ENCODE assay signal across 20 cellular contexts in genomic region chr12:124642105-124642504, GRCh38.
"Had no signal": no experiment of that assay in that cellular context is flagged by ENCODE, and none has a peak within 500 bp of the region (broad histone marks: within the 10 kb centered on the region; RNA-seq: fewer than 3 reads in every experiment).

No MANE protein-coding gene starts in this region.

- H3K36me3 Mint-ChIP-seq: mesothelial cell of epicardium, naive B cell had no signal

- H3K27me3 ChIP-seq: dorsolateral prefrontal cortex, esophagus muscularis mucosa, gastroesophageal sphincter, heart right ventricle, left lung had no signal

- H3K27ac Mint-ChIP-seq: mesothelial cell of epicardium had no signal

- DNase-seq: dermis blood vessel endothelial cell; dorsolateral prefrontal cortex; effector CD4-positive, alpha-beta T cell; effector memory CD4-positive, alpha-beta T cell; foreskin keratinocyte; glutamatergic neuron; head of caudate nucleus; heart right ventricle; hippocampal formation; left cardiac atrium; left lung; left ventricle myocardium superior; lower lobe of right lung; mesenchymal stem cell; mucosa of descending colon; naive B cell had no signal

- H3K4me3 Mint-ChIP-seq: mesothelial cell of epicardium, naive B cell had no signal

- ATAC-seq: foreskin keratinocyte, gastroesophageal sphincter, heart right ventricle, left cardiac atrium, left lung, lower lobe of right lung, mucosa of descending colon had no signal

- H3K9me3 ChIP-seq: esophagus muscularis mucosa, gastroesophageal sphincter, left lung, lower lobe of right lung, mucosa of descending colon had no signal

- H3K4me3 ChIP-seq: coronary artery, dorsolateral prefrontal cortex, esophagus muscularis mucosa, gastroesophageal sphincter, heart right ventricle, left lung, lower lobe of right lung, mucosa of descending colon had no signal

- H3K9me3 Mint-ChIP-seq: mesothelial cell of epicardium, naive B cell had no signal

- H3K27ac ChIP-seq: coronary artery, dorsolateral prefrontal cortex, esophagus muscularis mucosa, foreskin keratinocyte, gastroesophageal sphincter, heart right ventricle, left lung, lower lobe of right lung had no signal

- H3K36me3 ChIP-seq: esophagus muscularis mucosa, gastroesophageal sphincter, heart right ventricle, left lung, lower lobe of right lung had no signal
